In genomic region chr10:48725708-48726107, GRCh38 we compare ENCODE assay signal across 22 cellular contexts. TPM values are rescaled to one million over a fixed set of nuclear protein-coding genes. Genes with fewer than 3 reads are reported as not detected.
"Had no signal": no experiment of that assay in that cellular context is flagged by ENCODE, and none has a peak within 500 bp of the region (broad histone marks: within the 10 kb centered on the region; RNA-seq: fewer than 3 reads in every experiment).

No MANE protein-coding gene starts in this region.

- H3K4me3 ChIP-seq: colonic mucosa, psoas muscle, right lobe of liver, smooth muscle cell, upper lobe of right lung had no signal

- ATAC-seq: foreskin keratinocyte, psoas muscle, upper lobe of right lung had no signal

- H3K4me1 ChIP-seq: colonic mucosa, foreskin keratinocyte, psoas muscle, right lobe of liver, upper lobe of right lung had no signal

- H3K27ac ChIP-seq: colonic mucosa, foreskin keratinocyte, psoas muscle, right lobe of liver, upper lobe of right lung had no signal

- H3K4me2 ChIP-seq: smooth muscle cell had no signal

- H3K36me3 ChIP-seq: colonic mucosa, right lobe of liver, upper lobe of right lung had no signal

- H3K9me3 ChIP-seq: colonic mucosa, psoas muscle, right lobe of liver, upper lobe of right lung had no signal

- DNase-seq: activated B cell treated with CpG ODN at 0.5 μM for 24 hours; activated CD4-positive, alpha-beta memory T cell treated with anti-CD3 and anti-CD28 coated beads for 36 hours; activated CD4-positive, alpha-beta T cell treated with anti-CD3 and anti-CD28 coated beads for 4 hours; activated naive CD4-positive, alpha-beta T cell; activated naive CD8-positive, alpha-beta T cell treated with anti-CD3 and anti-CD28 coated beads for 36 hours; activated T-cell treated with anti-CD3 and anti-CD28 coated beads for 4 hours; amygdala; colonic mucosa; endodermal cell; foreskin keratinocyte; glutamatergic neuron; hippocampal formation; islet precursor cell; mammary epithelial cell; psoas muscle; right lobe of liver; stimulated activated CD4-positive, alpha-beta T cell treated with anti-CD3 and anti-CD28 coated beads, Interleukin-4, amount 100 ng/mL, for 1 hour; upper lobe of right lung had no signal

- H3K27me3 ChIP-seq: colonic mucosa, right lobe of liver, upper lobe of right lung had no signal

RNA-seq across cellular contexts. Expression of gene WDFY4, which starts 41.0 kb away (rescaled TPM):
- total RNA-seq: activated CD4-positive, alpha-beta memory T cell treated with anti-CD3 and anti-CD28 coated beads for 36 hours; endodermal cell; epithelial cell of proximal tubule; neural crest cell; osteocyte; smooth muscle cell had no signal
- polyA plus RNA-seq: foreskin keratinocyte, smooth muscle cell had no signal
